9 cellular contexts compared by ENCODE assay signal in genomic region chr20:31678389-31679356, GRCh38. TPM values are rescaled to one million over a fixed set of nuclear protein-coding genes. Genes with fewer than 3 reads are reported as not detected.
DNase-seq lines count a peak whose midpoint lies in the region; ATAC-seq, FAIRE-seq and TF ChIP-seq lines count a peak whose summit lies in the region.
"Had no signal": no experiment of that assay in that cellular context is flagged by ENCODE, and none has a peak within 500 bp of the region (broad histone marks: within the 10 kb centered on the region; RNA-seq: fewer than 3 reads in every experiment).

No MANE protein-coding gene starts in this region.

- no peak overlapping the region for H3K14ac ChIP-seq in neuronal stem cell (ENCODE audit: low read length)

- no peak overlapping the region for H4K91ac ChIP-seq in neuronal stem cell (ENCODE audit: low read depth, low read length, poor library complexity)

- WGBS in neuronal stem cell (ENCODE audit: extremely low coverage in 2 of 2, insufficient read length in 2 of 2, insufficient replicate concordance in 1 of 2), 2 donors = no CpG with 5 or more reads among the region's 9 CpGs

- no peak overlapping the region for H2BK5ac ChIP-seq in neuronal stem cell (ENCODE audit: low read length)

- DNase-seq in Caki2 (ENCODE audit: low read depth) (peak; percentile 80), RCC 7860 (ENCODE audit: low spot score) (peak; percentile 82), dorsolateral prefrontal cortex (no peak), neuronal stem cell (ENCODE audit: low spot score) (no peak), CD1c-positive myeloid dendritic cell (ENCODE audit: extremely low spot score) (no peak), NCI-H1417 treated with DMSO at 0.1 percent for 48 hours (lab: John Stamatoyannopoulos, UW) (no peak)
- no peak for DNase-seq in stimulated activated CD4-positive, alpha-beta T cell treated with anti-CD3 and anti-CD28 coated beads, Interleukin-4, amount 100 ng/mL, for 4 hours

- H3K4ac ChIP-seq in neuronal stem cell (ENCODE audit: low read length) = no peak overlapping the region

- H3K79me1 ChIP-seq in neuronal stem cell (ENCODE audit: low read depth, low read length) = peaks cover 8% of the 10 kb centered on the region

- H2BK120ac ChIP-seq in neuronal stem cell (ENCODE audit: low read depth, low read length) = peak overlapping the region; percentile 49

- intact Hi-C loops in dorsolateral prefrontal cortex (cut with DNase I) = no loop called here

- H3K4me2 ChIP-seq in neuronal stem cell (ENCODE audit: insufficient read depth, low read length, poor library complexity, severe bottlenecking) = no peak overlapping the region

- H2AK5ac ChIP-seq in neuronal stem cell (ENCODE audit: low read depth, low read length) = peak overlapping the region; percentile 5

- H3K27ac ChIP-seq in dorsolateral prefrontal cortex = peak overlapping the region in 57 of 59 donors; percentile 3 to 100 (median 99)
- peak overlapping the region; percentile 34 for H3K27ac ChIP-seq in neuronal stem cell (replicated peaks; ENCODE audit: low read length)

- no peak for ATAC-seq in GM18517 (IDR thresholded peaks at IDR 0.05; ENCODE audit: unreplicated experiment)

- TF ChIP-seq CTCF in dorsolateral prefrontal cortex (IDR thresholded peaks at IDR 0.05 in 54 of 56, conservative IDR thresholded peaks at IDR 0.05 in 2 of 56; ENCODE audit: low read depth in 1 of 56, partially characterized antibody in 56 of 56) = no peak

- peaks cover 0 to 56% of the 10 kb centered on the region in 2 donors for H3K36me3 ChIP-seq in neuronal stem cell (replicated peaks in 1 of 2; ENCODE audit: control insufficient read depth in 2 of 2, insufficient read depth in 2 of 2, low read length in 2 of 2)

- no peaks in the 10 kb centered on the region for H3K9me3 ChIP-seq in neuronal stem cell (replicated peaks in 1 of 2; ENCODE audit: control insufficient read depth in 2 of 2, insufficient read depth in 1 of 2, low read depth in 1 of 2, low read length in 2 of 2)

- in situ Hi-C loops in Caki2 (cut with HindIII; ENCODE audit: low pct_unique_long_range_greater_than_20kb, low sequenced_read_pairs) = no loop called here

- no peak overlapping the region for H2AFZ ChIP-seq in neuronal stem cell (ENCODE audit: low read length)

- H2BK12ac ChIP-seq in neuronal stem cell (ENCODE audit: low read length) = no peak overlapping the region

- FAIRE-seq in RCC 7860 (lab: Jason Lieb, UNC) = peak; percentile 72
- FAIRE-seq: GM12891 had no signal

- H3K27me3 ChIP-seq in dorsolateral prefrontal cortex (no peaks in the 10 kb centered on the region), neuronal stem cell (ENCODE audit: control insufficient read depth in 3 of 3, insufficient read depth in 3 of 3, low read depth in 1 of 3, low read length in 3 of 3) (no peaks in the 10 kb centered on the region)

- H4K8ac ChIP-seq in neuronal stem cell (ENCODE audit: low read depth, low read length) = no peak overlapping the region

- H3K9ac ChIP-seq in neuronal stem cell (ENCODE audit: low read depth, low read length, poor library complexity) = no peak overlapping the region

- peaks cover 15 to 22% of the 10 kb centered on the region in 2 donors for H3K4me1 ChIP-seq in neuronal stem cell (ENCODE audit: control insufficient read depth in 2 of 2, insufficient read depth in 1 of 2, low read depth in 1 of 2, low read length in 2 of 2)

- H3K4me3 ChIP-seq in dorsolateral prefrontal cortex (no peak overlapping the region), neuronal stem cell (ENCODE audit: low read length in 2 of 2) (no peak overlapping the region)

- no peak overlapping the region for H3K23ac ChIP-seq in neuronal stem cell (ENCODE audit: low read depth, low read length, poor library complexity)

- no peak overlapping the region for H2BK15ac ChIP-seq in neuronal stem cell (ENCODE audit: low read length)

- H3K18ac ChIP-seq in neuronal stem cell (ENCODE audit: low read length) = peak overlapping the region; percentile 61

RNA-seq across cellular contexts. Expression of gene COX4I2, which starts 41.0 kb away (rescaled TPM):
- not detected in 2 replicates for total RNA-seq in Caki2 (2014; rRNA removed; shearing (Covaris generic); ENCODE audit: low replicate concordance)
- total RNA-seq in dorsolateral prefrontal cortex = 1 to 10 TPM in 73 of 120 experiments, under 1 TPM in 16, not detected in 31; 0.66 to 5.5 (median 1.8) TPM
- polyA plus RNA-seq in neuronal stem cell (2013, experiment 1 of 2) = 0.10 TPM
- not detected for polyA plus RNA-seq in neuronal stem cell (2013, experiment 2 of 2)

RNA-seq across cellular contexts. Expression of gene BCL2L1, which starts 44.0 kb away (rescaled TPM):
- total RNA-seq in Caki2 (2014; rRNA removed; shearing (Covaris generic); ENCODE audit: low replicate concordance) = 254 and 256 TPM in 2 replicates
- total RNA-seq in dorsolateral prefrontal cortex = 100 to 1,000 TPM in 77 of 120 experiments, 10 to 100 TPM in 43; 79.5 to 144 (median 103) TPM
- 37.9 TPM for polyA plus RNA-seq in neuronal stem cell (2013, experiment 1 of 2)
- polyA plus RNA-seq in neuronal stem cell (2013, experiment 2 of 2) = 38.2 TPM

Comparison
In these comparisons a context has a peak if more than half of its experiments do, and no peak if none do; other contexts are left out.
1. DNase-seq: peak in Caki2 (single experiment) and RCC 7860 (single experiment); none in dorsolateral prefrontal cortex (0 of 10), neuronal stem cell (single experiment), CD1c-positive myeloid dendritic cell (single experiment), stimulated activated CD4-positive, alpha-beta T cell treated with anti-CD3 and anti-CD28 coated beads, Interleukin-4, amount 100 ng/mL, for 4 hours (0 of 2) and NCI-H1417 treated with DMSO at 0.1 percent for 48 hours (single experiment).